1 cellular context compared by ENCODE assay signal in genomic region chrX:41115104-41115425, GRCh38.
TF ChIP-seq lines count a peak whose summit lies in the region.

No MANE protein-coding gene starts in this region.

TF ChIP-seq in GM12878, 131 proteins besides CTCF, POLR2A, EP300 and RAD21:
- TF ChIP-seq NBN (IDR thresholded peaks at IDR 0.05) (peak; percentile 43), ZNF384 (IDR thresholded peaks at IDR 0.05; ENCODE audit: borderline replicate concordance, low read depth, low read length) (peak; percentile 95), SMC3 (IDR thresholded peaks at IDR 0.05; ENCODE audit: borderline replicate concordance, low read length) (peak; percentile 48; the same call in 1 of the 2 replicates), ATF7 (IDR thresholded peaks at IDR 0.05; ENCODE audit: low read depth) (0 out of 2 replicates have a peak, but pooled peaks have one; percentile 13)
- TF ChIP-seq, protein P1, sequence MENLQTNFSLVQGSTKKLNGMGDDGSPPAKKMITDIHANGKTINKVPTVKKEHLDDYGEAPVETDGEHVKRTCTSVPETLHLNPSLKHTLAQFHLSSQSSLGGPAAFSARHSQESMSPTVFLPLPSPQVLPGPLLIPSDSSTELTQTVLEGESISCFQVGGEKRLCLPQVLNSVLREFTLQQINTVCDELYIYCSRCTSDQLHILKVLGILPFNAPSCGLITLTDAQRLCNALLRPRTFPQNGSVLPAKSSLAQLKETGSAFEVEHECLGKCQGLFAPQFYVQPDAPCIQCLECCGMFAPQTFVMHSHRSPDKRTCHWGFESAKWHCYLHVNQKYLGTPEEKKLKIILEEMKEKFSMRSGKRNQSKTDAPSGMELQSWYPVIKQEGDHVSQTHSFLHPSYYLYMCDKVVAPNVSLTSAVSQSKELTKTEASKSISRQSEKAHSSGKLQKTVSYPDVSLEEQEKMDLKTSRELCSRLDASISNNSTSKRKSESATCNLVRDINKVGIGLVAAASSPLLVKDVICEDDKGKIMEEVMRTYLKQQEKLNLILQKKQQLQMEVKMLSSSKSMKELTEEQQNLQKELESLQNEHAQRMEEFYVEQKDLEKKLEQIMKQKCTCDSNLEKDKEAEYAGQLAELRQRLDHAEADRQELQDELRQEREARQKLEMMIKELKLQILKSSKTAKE (IDR thresholded peaks at IDR 0.05; ENCODE audit: low read depth, poor library complexity, severe bottlenecking), result peak; percentile 42
